20 cellular contexts compared by ENCODE assay signal in the genomic region with DNA sequence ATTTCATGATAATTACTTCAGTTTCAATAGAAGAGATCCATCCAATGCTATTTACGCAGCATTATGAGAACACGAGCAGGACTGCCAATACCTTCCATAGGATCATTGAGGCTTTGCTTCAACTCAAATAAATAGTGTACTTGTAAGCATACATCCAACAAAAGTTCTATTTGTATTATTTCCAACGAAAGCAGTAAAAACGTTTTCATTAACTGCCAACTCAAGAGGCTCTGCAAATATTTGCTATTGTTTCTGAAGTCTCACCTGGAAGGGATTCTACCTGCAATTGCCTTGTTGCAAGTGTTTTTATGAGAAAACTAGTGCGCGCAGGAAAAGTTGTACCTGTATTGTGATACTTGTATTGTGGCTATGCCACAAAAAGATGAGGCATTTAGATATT. TPM values are rescaled to one million over a fixed set of nuclear protein-coding genes. Genes with fewer than 3 reads are reported as not detected.
DNase-seq lines count a peak whose midpoint lies in the region; ATAC-seq and TF ChIP-seq lines count a peak whose summit lies in the region.
"Had no signal": no experiment of that assay in that cellular context is flagged by ENCODE, and none has a peak within 500 bp of the region (broad histone marks: within the 10 kb centered on the region; RNA-seq: fewer than 3 reads in every experiment).

No MANE protein-coding gene starts in this region.

- H3F3A ChIP-seq in MM.1S (ENCODE audit: insufficient read depth, low read length), result peaks cover 19% of the 10 kb centered on the region

- H3K27ac Mint-ChIP-seq in WTC11 (no peak overlapping the region), type B pancreatic cell (no peak overlapping the region), CD14-positive monocyte (no peak overlapping the region)

- H3K4me1 ChIP-seq in cardiac muscle cell (ENCODE audit: low read depth) (peaks cover 2% of the 10 kb centered on the region), MM.1S (ENCODE audit: low read length) (peaks cover 15% of the 10 kb centered on the region)
- H3K4me1 ChIP-seq: Caco-2, colonic mucosa had no signal

- TF ChIP-seq CTCF in cardiac muscle cell (IDR thresholded peaks at IDR 0.05; ENCODE audit: low read depth, low read length) (no peak), MM.1S (IDR thresholded peaks at IDR 0.05; ENCODE audit: low read length) (no peak), WTC11 (IDR thresholded peaks at IDR 0.05) (no peak), type B pancreatic cell (conservative IDR thresholded peaks at IDR 0.05) (no peak), CD14-positive monocyte (IDR thresholded peaks at IDR 0.05) (no peak)

- intact Hi-C loops in Right ventricle myocardium superior (cut with DNase I), result no loop called here
- intact Hi-C loops in CD14-positive monocyte (cut with micrococcal nuclease), result no loop called here

- H3K9me3 ChIP-seq in cardiac muscle cell (ENCODE audit: low read depth) (no peaks in the 10 kb centered on the region), MM.1S (replicated peaks; ENCODE audit: insufficient read depth, low read length) (no peaks in the 10 kb centered on the region)
- H3K9me3 ChIP-seq: colonic mucosa had no signal

- peaks cover 10% of the 10 kb centered on the region for H3K27me3 ChIP-seq in cardiac muscle cell
- no peaks in the 10 kb centered on the region for H3K27me3 ChIP-seq in MM.1S (replicated peaks; ENCODE audit: insufficient read depth, low read length)
- H3K27me3 ChIP-seq: colonic mucosa, suprapubic skin had no signal

- H3K36me3 Mint-ChIP-seq in WTC11 (peaks cover 6% of the 10 kb centered on the region), type B pancreatic cell (no peaks in the 10 kb centered on the region), CD14-positive monocyte (peaks cover 0 to 5% of the 10 kb centered on the region in 2 donors)

- H3K4me1 Mint-ChIP-seq in WTC11, result peaks cover 15% of the 10 kb centered on the region
- H3K4me1 Mint-ChIP-seq in type B pancreatic cell (ENCODE audit: unreplicated experiment), result peaks cover 11% of the 10 kb centered on the region
- H3K4me1 Mint-ChIP-seq in CD14-positive monocyte, result peaks cover 18% of the 10 kb centered on the region

- CTCF ChIA-PET in WTC11 (lab: Charles Lee), result interaction anchor here (1.1 to 2.6 kb wide), 2 partner anchors 10 to 29 kb away, joined by 3 to 17 read pairs; a partner anchor contains a TSS

- H3K4me3 Mint-ChIP-seq in WTC11, result peak overlapping the region; percentile 79
- peak overlapping the region; percentile 93 for H3K4me3 Mint-ChIP-seq in type B pancreatic cell
- H3K4me3 Mint-ChIP-seq in CD14-positive monocyte, result no peak overlapping the region

- no peak overlapping the region for H3K9ac ChIP-seq in MM.1S (ENCODE audit: low read length)

- peak overlapping the region; percentile 30 for H3K4me3 ChIP-seq in cardiac muscle cell
- H3K4me3 ChIP-seq in MM.1S (ENCODE audit: low read length), result no peak overlapping the region

- H3K27me3 Mint-ChIP-seq in WTC11 (ENCODE audit: low read depth), result peaks cover 5% of the 10 kb centered on the region; the same call in 1 of the 2 replicates
- no peaks in the 10 kb centered on the region for H3K27me3 Mint-ChIP-seq in type B pancreatic cell
- peaks cover 5 to 18% (median 6%) of the 10 kb centered on the region in 3 donors for H3K27me3 Mint-ChIP-seq in CD14-positive monocyte (ENCODE audit: low read depth in 3 of 3)
- H3K27me3 Mint-ChIP-seq: activated CD4-positive, alpha-beta T cell treated with anti-CD3 and anti-CD28 coated beads, Interleukin-2, amount 10 ng/mL, durations not matched to agents 24 days and 14 days; naive thymus-derived CD4-positive, alpha-beta T cell had no signal

- POLR2A ChIA-PET in WTC11 (lab: Charles Lee), result no interaction called here

- peak overlapping the region; percentile 65 for H3K4me2 ChIP-seq in MM.1S (ENCODE audit: low read depth, low read length)

- H3K9me2 ChIP-seq in MM.1S (replicated peaks; ENCODE audit: insufficient read depth, low read length), result no peaks in the 10 kb centered on the region

- H4K20me1 ChIP-seq in MM.1S (ENCODE audit: insufficient read depth, low read length), result no peaks in the 10 kb centered on the region

- ATAC-seq in Right ventricle myocardium superior (ENCODE audit: poor library complexity) (no peak), WTC11 (no peak), GM21619 (IDR thresholded peaks at IDR 0.05; ENCODE audit: unreplicated experiment) (no peak)
- ATAC-seq: naive thymus-derived CD4-positive, alpha-beta T cell had no signal

- H3K27ac ChIP-seq in cardiac muscle cell, result peak overlapping the region; percentile 83
- no peak overlapping the region for H3K27ac ChIP-seq in MM.1S (ENCODE audit: low read length)

- H3K79me2 ChIP-seq in MM.1S (ENCODE audit: low read length), result no peaks in the 10 kb centered on the region

- H3K36me3 ChIP-seq in cardiac muscle cell (no peaks in the 10 kb centered on the region), MM.1S (replicated peaks; ENCODE audit: insufficient read depth, low read length) (no peaks in the 10 kb centered on the region)
- H3K36me3 ChIP-seq: colonic mucosa, suprapubic skin had no signal

- H3K9me3 Mint-ChIP-seq in WTC11 (peaks cover 11% of the 10 kb centered on the region), type B pancreatic cell (no peaks in the 10 kb centered on the region), CD14-positive monocyte (peaks cover 2 to 17% (median 10%) of the 10 kb centered on the region in 7 donors)

- peak overlapping the region; percentile 80; the same call in 1 of the 2 replicates for H2AFZ ChIP-seq in MM.1S (ENCODE audit: low read length)

- DNase-seq in cardiac muscle cell (ENCODE audit: low read depth in 1 of 2, low spot score in 1 of 2) (no peak), Right ventricle myocardium superior (no peak), MM.1S (no peak), WTC11 (ENCODE audit: low spot score) (no peak), type B pancreatic cell (ENCODE audit: extremely low spot score, unreplicated experiment) (no peak), CD14-positive monocyte (ENCODE audit: low spot score) (no peak), kidney tubule cell (ENCODE audit: low spot score) (no peak)
- DNase-seq: activated CD4-positive, alpha-beta T cell treated with anti-CD3 and anti-CD28 coated beads, Interleukin-2, amount 10 ng/mL, durations not matched to agents 24 days and 14 days; activated naive CD4-positive, alpha-beta T cell treated with anti-CD3 and anti-CD28 coated beads for 36 hours; Caco-2; colonic mucosa; hypothalamus; kidney; naive thymus-derived CD4-positive, alpha-beta T cell; NCI-H187 treated with DMSO at 0.1 percent for 48 hours; NK-92 treated with Interleukin-12 subunit alpha and Interleukin-12 subunit beta, amount 100 ng/mL, for 24 hours; RPMI8226; SW 1271 had no signal

TF ChIP-seq in WTC11, 78 proteins besides CTCF, POLR2A, EP300 and RAD21:
- TF ChIP-seq HMGA2 (CRISPR knock-in tag; IDR thresholded peaks at IDR 0.05), result no peak
- TF ChIP-seq ZNF416 (CRISPR knock-in tag; IDR thresholded peaks at IDR 0.05), result no peak

RNA-seq across cellular contexts. Expression of a gene that starts 11.0 kb away (rescaled TPM):
- total RNA-seq in cardiac muscle cell, result 25.8 and 40.6 TPM in 2 replicates
- 47.6 and 67.7 TPM in 2 replicates for polyA plus RNA-seq in cardiac muscle cell
- 22.7 TPM for total RNA-seq in Right ventricle myocardium superior
- 54.8 to 67.3 TPM (median 62.9 TPM) in 3 replicates for total RNA-seq in WTC11 (2021)
- total RNA-seq in type B pancreatic cell (ENCODE audit: low replicate concordance), result 41.3 and 50.4 TPM in 2 replicates
- 10 to 100 TPM; 24.3 to 47.6 TPM for polyA plus RNA-seq in CD14-positive monocyte

RNA-seq across cellular contexts. Expression of a gene that starts 54.9 kb away (rescaled TPM):
- 35.4 and 57.2 TPM in 2 replicates for total RNA-seq in cardiac muscle cell
- polyA plus RNA-seq in cardiac muscle cell, result 60.3 and 69.2 TPM in 2 replicates
- total RNA-seq in Right ventricle myocardium superior, result 104 TPM
- total RNA-seq in WTC11 (2021), result 17.0 to 22.6 TPM (median 20.5 TPM) in 3 replicates
- total RNA-seq in type B pancreatic cell (ENCODE audit: low replicate concordance), result 39.8 and 59.2 TPM in 2 replicates
- 10 to 100 TPM; 31.2 to 52.8 TPM for polyA plus RNA-seq in CD14-positive monocyte

Comparison
In these comparisons a context has a peak if more than half of its experiments do, and no peak if none do; other contexts are left out.
1. H3K4me3 Mint-ChIP-seq: peak in WTC11 (single experiment) and type B pancreatic cell (single experiment); none in CD14-positive monocyte (0 of 2).